22 cellular contexts compared by ENCODE assay signal in the genomic region with DNA sequence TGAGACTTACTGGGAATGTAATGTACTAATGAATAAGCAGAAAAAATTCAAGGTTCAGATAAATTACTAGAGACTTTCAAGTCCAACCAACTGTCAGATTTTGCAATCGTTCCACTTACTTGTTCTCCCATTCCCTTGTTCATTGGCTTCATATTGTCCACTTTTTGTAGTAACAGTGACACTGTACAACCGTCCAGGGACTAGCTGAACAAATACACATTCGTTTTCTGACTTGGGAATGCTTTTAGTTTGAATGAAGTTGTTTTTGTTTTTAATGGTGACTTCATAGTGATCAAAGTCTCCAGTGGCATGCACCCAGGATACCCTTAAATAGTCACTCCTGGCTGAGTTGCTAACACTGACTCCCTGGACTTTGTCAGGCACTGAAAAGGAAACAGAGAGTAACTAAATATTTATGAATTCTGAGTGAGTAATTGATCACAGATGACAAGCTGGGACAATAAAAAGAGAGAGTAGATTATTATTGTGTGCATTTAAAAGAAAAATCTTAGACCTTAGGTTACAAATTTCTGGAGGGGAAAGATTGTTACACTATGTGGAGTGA.
"Had no signal": no experiment of that assay in that cellular context is flagged by ENCODE, and none has a peak within 500 bp of the region (broad histone marks: within the 10 kb centered on the region; RNA-seq: fewer than 3 reads in every experiment).

No MANE protein-coding gene starts in this region.

- H3K36me3 ChIP-seq: breast epithelium, left lung, transverse colon, uterus had no signal

- H3K27me3 Mint-ChIP-seq: stimulated activated naive CD8-positive, alpha-beta T cell treated with anti-CD3 and anti-CD28 coated beads, Interleukin-15, Interleukin-2, amounts not matched to agents 100 ng/mL and 50 ng/mL, for 24 hours had no signal

- H3K27ac ChIP-seq: breast epithelium, left lung, transverse colon, uterus, VCaP had no signal

- H3K4me1 ChIP-seq: breast epithelium, left lung, uterus had no signal

- H3K9me3 Mint-ChIP-seq: stimulated activated naive CD8-positive, alpha-beta T cell treated with anti-CD3 and anti-CD28 coated beads, Interleukin-15, Interleukin-2, amounts not matched to agents 100 ng/mL and 50 ng/mL, for 24 hours had no signal

- H3K9me3 ChIP-seq: breast epithelium, left lung, transverse colon, uterus had no signal

- H3K27ac Mint-ChIP-seq: stimulated activated naive CD8-positive, alpha-beta T cell treated with anti-CD3 and anti-CD28 coated beads, Interleukin-15, Interleukin-2, amounts not matched to agents 100 ng/mL and 50 ng/mL, for 24 hours had no signal

- H3K27me3 ChIP-seq: breast epithelium, left lung, transverse colon, uterus had no signal

- H3K4me3 Mint-ChIP-seq: stimulated activated naive CD8-positive, alpha-beta T cell treated with anti-CD3 and anti-CD28 coated beads, Interleukin-15, Interleukin-2, amounts not matched to agents 100 ng/mL and 50 ng/mL, for 24 hours had no signal

- DNase-seq: activated CD4-positive, alpha-beta T cell treated with anti-CD3 and anti-CD28 coated beads, Interleukin-2, amount 50 U/mL, for 1 hour; activated CD4-positive, CD25-positive, alpha-beta regulatory T cell treated with anti-CD3 and anti-CD28 coated beads, Interleukin-2, amount 50 U/mL, for 72 hours; activated CD8-positive, alpha-beta memory T cell treated with anti-CD3 and anti-CD28 coated beads for 24 hours; activated CD8-positive, alpha-beta memory T cell treated with anti-CD3 and anti-CD28 coated beads, Interleukin-2, amount 50 U/mL, for 48 hours; activated effector memory CD4-positive, alpha-beta T cell treated with Interleukin-2 at 50 U/mL for 16 hours; activated naive CD4-positive, alpha-beta T cell treated with anti-CD3 and anti-CD28 coated beads, Interleukin-2, amount 50 U/mL, for 16 hours; activated T-cell treated with anti-CD3 and anti-CD28 coated beads, Interleukin-2, amount 50 U/mL, for 48 hours; aorta; cortex of kidney; hypothalamus; islet precursor cell; left lung; occipital lobe; posterior cingulate gyrus; retina; T-helper 2 cell; transverse colon; uterus had no signal

- ATAC-seq: esophagus mucosa, left lung had no signal

- H3K4me3 ChIP-seq: breast epithelium, left lung, transverse colon, uterus had no signal
